ENCODE assay signal across 9 cellular contexts in genomic region chr12:55955800-55956508, GRCh38.
DNase-seq lines count a peak whose midpoint lies in the region; ATAC-seq and TF ChIP-seq lines count a peak whose summit lies in the region.
"Had no signal": no experiment of that assay in that cellular context is flagged by ENCODE, and none has a peak within 500 bp of the region (broad histone marks: within the 10 kb centered on the region; RNA-seq: fewer than 3 reads in every experiment).

No MANE protein-coding gene starts in this region.

- no peaks in the 10 kb centered on the region for H3K79me2 ChIP-seq in DOHH2 (ENCODE audit: control insufficient read depth, low read length)

- no peaks in the 10 kb centered on the region for H4K20me1 ChIP-seq in DOHH2 (ENCODE audit: control insufficient read depth, insufficient read depth, low read depth, low read length)

- H3K27ac ChIP-seq in DOHH2 (ENCODE audit: low read depth, low read length): no peak overlapping the region
- H3K27ac ChIP-seq: lower lobe of right lung had no signal

- no peak overlapping the region for H3K4me3 ChIP-seq in DOHH2 (ENCODE audit: low read length)
- H3K4me3 ChIP-seq: lower lobe of right lung had no signal

- H3K36me3 ChIP-seq in DOHH2 (ENCODE audit: control insufficient read depth, low read length): peaks cover 30% of the 10 kb centered on the region

- DNase-seq in MV-4-11 (lab: John Stamatoyannopoulos, UW) (peak; percentile 11), iris pigment epithelial cell (ENCODE audit: low read depth) (peak; percentile 69), NCI-H1105 (lab: John Stamatoyannopoulos, UW) (no peak), midbrain (lab: John Stamatoyannopoulos, UW) (no peak), GM13976 (ENCODE audit: low spot score) (no peak)
- peak; percentile 68 to 70 for DNase-seq in activated T-cell treated with anti-CD3 and anti-CD28 coated beads, Interleukin-2, amount 50 U/mL, for 48 hours
- DNase-seq: lower lobe of right lung had no signal

- no peaks in the 10 kb centered on the region for H3K9me2 ChIP-seq in DOHH2 (replicated peaks; ENCODE audit: control insufficient read depth, low read length)

- 0 out of 2 replicates have a peak, but pooled peaks cover 7% of the 10 kb centered on the region for H3F3A ChIP-seq in DOHH2 (ENCODE audit: control insufficient read depth, insufficient read depth)

- no peaks in the 10 kb centered on the region for H3K27me3 ChIP-seq in DOHH2 (ENCODE audit: control insufficient read depth, low read length)

- in situ Hi-C loops in GM13976 (cut with MboI; ENCODE audit: low sequenced_read_pairs, unreplicated experiment): no loop called here

- no peak overlapping the region for H3K4me2 ChIP-seq in DOHH2 (ENCODE audit: low read length)

- no peak for ATAC-seq in HG03432 (IDR thresholded peaks at IDR 0.05; ENCODE audit: unreplicated experiment)

- H3K4me1 ChIP-seq in DOHH2 (ENCODE audit: control insufficient read depth, low read length): no peaks in the 10 kb centered on the region
- H3K4me1 ChIP-seq: lower lobe of right lung had no signal

- H3K9me3 ChIP-seq in DOHH2 (ENCODE audit: control insufficient read depth, insufficient read depth, low read length): no peaks in the 10 kb centered on the region
- H3K9me3 ChIP-seq: lower lobe of right lung had no signal

- TF ChIP-seq CTCF in DOHH2 (IDR thresholded peaks at IDR 0.05; ENCODE audit: low read depth, low read length, poor library complexity, severe bottlenecking): peak; percentile 49
- TF ChIP-seq CTCF in GM13976 (IDR thresholded peaks at IDR 0.05; ENCODE audit: borderline replicate concordance, control extremely low read depth, extremely low read depth, insufficient read depth, missing control alignments): no peak

Comparison
In these comparisons a context has a peak if more than half of its experiments do, and no peak if none do; other contexts are left out.
1. DNase-seq: peak in MV-4-11 (single experiment), activated T-cell treated with anti-CD3 and anti-CD28 coated beads, Interleukin-2, amount 50 U/mL, for 48 hours (2 of 2) and iris pigment epithelial cell (single experiment); none in NCI-H1105 (single experiment), midbrain (single experiment) and GM13976 (single experiment).